ENCODE assay signal across 1 cellular context in genomic region chr1:65687435-65688214, GRCh38.
TF ChIP-seq lines count a peak whose summit lies in the region.

No MANE protein-coding gene starts in this region.

TF ChIP-seq in HepG2, 621 proteins besides CTCF, POLR2A, EP300 and RAD21 (continued from another document and continues in another):
- TF ChIP-seq GTF2F1 (IDR thresholded peaks at IDR 0.05; ENCODE audit: low read length): no peak
- TF ChIP-seq ZNF350 (CRISPR knock-in tag; IDR thresholded peaks at IDR 0.05; ENCODE audit: borderline replicate concordance, low read depth): peak; percentile 35; the same call in 1 of the 2 replicates
- TF ChIP-seq ZNF616 (CRISPR knock-in tag; IDR thresholded peaks at IDR 0.05; ENCODE audit: low read depth): no peak
- TF ChIP-seq ZNF232 (CRISPR knock-in tag; IDR thresholded peaks at IDR 0.05; ENCODE audit: borderline replicate concordance): no peak
- no peak for TF ChIP-seq KLF12 (CRISPR knock-in tag; IDR thresholded peaks at IDR 0.05; ENCODE audit: borderline replicate concordance)
- TF ChIP-seq RCOR2 (CRISPR knock-in tag; IDR thresholded peaks at IDR 0.05): peak; percentile 68; the same call in 1 of the 2 replicates
- TF ChIP-seq SOX6 (IDR thresholded peaks at IDR 0.05): no peak
- TF ChIP-seq SOX6 (CRISPR knock-in tag; IDR thresholded peaks at IDR 0.05): peak; percentile 100
- no peak for TF ChIP-seq PRDM4 (CRISPR knock-in tag; IDR thresholded peaks at IDR 0.05; ENCODE audit: borderline replicate concordance)
- no peak for TF ChIP-seq DBP (CRISPR knock-in tag; IDR thresholded peaks at IDR 0.05; ENCODE audit: not compliant biosample characterization)
- no peak for TF ChIP-seq NR3C1 (CRISPR knock-in tag; IDR thresholded peaks at IDR 0.05)
- no peak; the same call in 1 of the 2 replicates for TF ChIP-seq SP5 (CRISPR knock-in tag; IDR thresholded peaks at IDR 0.05; ENCODE audit: borderline replicate concordance, low read depth)
- peak; percentile 73 for TF ChIP-seq RXRB (CRISPR knock-in tag; IDR thresholded peaks at IDR 0.05; ENCODE audit: borderline replicate concordance)
- TF ChIP-seq HNRNPK (IDR thresholded peaks at IDR 0.05; ENCODE audit: low read depth, low read length, poor library complexity, severe bottlenecking): no peak
- no peak for TF ChIP-seq TOPORS (CRISPR knock-in tag; IDR thresholded peaks at IDR 0.05)
- TF ChIP-seq CHD4 (IDR thresholded peaks at IDR 0.05; ENCODE audit: borderline replicate concordance, low read length): no peak
- no peak for TF ChIP-seq TFAP4 (IDR thresholded peaks at IDR 0.05; ENCODE audit: borderline replicate concordance, low read depth)
- no peak for TF ChIP-seq RNF219 (CRISPR knock-in tag; IDR thresholded peaks at IDR 0.05)
- TF ChIP-seq ZNF12 (CRISPR knock-in tag; IDR thresholded peaks at IDR 0.05): no peak
- TF ChIP-seq PAWR (CRISPR knock-in tag; IDR thresholded peaks at IDR 0.05; ENCODE audit: borderline replicate concordance): no peak
- TF ChIP-seq SNAI1 (CRISPR knock-in tag; IDR thresholded peaks at IDR 0.05; ENCODE audit: borderline replicate concordance): no peak
- TF ChIP-seq MEIS2 (CRISPR knock-in tag; IDR thresholded peaks at IDR 0.05): peak; percentile 46; the same call in 1 of the 2 replicates
- TF ChIP-seq ZNF512 (CRISPR knock-in tag; IDR thresholded peaks at IDR 0.05): no peak
- no peak for TF ChIP-seq REXO4 (CRISPR knock-in tag; IDR thresholded peaks at IDR 0.05; ENCODE audit: borderline replicate concordance)
- TF ChIP-seq SP1 (IDR thresholded peaks at IDR 0.05): no peak
- TF ChIP-seq SP1 (CRISPR knock-in tag; IDR thresholded peaks at IDR 0.05): no peak
- no peak for TF ChIP-seq HNRNPUL1 (IDR thresholded peaks at IDR 0.05; ENCODE audit: low read depth, low read length)
- no peak for TF ChIP-seq NCOA5 (CRISPR knock-in tag; IDR thresholded peaks at IDR 0.05)
- peak; percentile 66; the same call in 1 of the 2 replicates for TF ChIP-seq HHEX (CRISPR knock-in tag; IDR thresholded peaks at IDR 0.05)
- TF ChIP-seq MIER2 (CRISPR knock-in tag; IDR thresholded peaks at IDR 0.05): peak; percentile 72; the same call in 1 of the 2 replicates
- TF ChIP-seq ZNF446 (CRISPR knock-in tag; IDR thresholded peaks at IDR 0.05): no peak
- TF ChIP-seq MXD1 (CRISPR knock-in tag; IDR thresholded peaks at IDR 0.05): no peak
- no peak for TF ChIP-seq ZNF737 (CRISPR knock-in tag; IDR thresholded peaks at IDR 0.05; ENCODE audit: borderline replicate concordance)
- no peak for TF ChIP-seq SP2 (CRISPR knock-in tag; IDR thresholded peaks at IDR 0.05)
- no peak for TF ChIP-seq ZNF33A (CRISPR knock-in tag; IDR thresholded peaks at IDR 0.05; ENCODE audit: borderline replicate concordance)
- TF ChIP-seq RELA (CRISPR knock-in tag; IDR thresholded peaks at IDR 0.05): no peak
- no peak for TF ChIP-seq KIAA2018 (CRISPR knock-in tag; IDR thresholded peaks at IDR 0.05; ENCODE audit: borderline replicate concordance)
- no peak for TF ChIP-seq ZBTB44 (CRISPR knock-in tag; IDR thresholded peaks at IDR 0.05)
- peak; percentile 26; the same call in 1 of the 2 replicates for TF ChIP-seq ZMYM3 (CRISPR knock-in tag; IDR thresholded peaks at IDR 0.05)
- TF ChIP-seq LRRFIP1 (CRISPR knock-in tag; conservative IDR thresholded peaks at IDR 0.05): no peak
- TF ChIP-seq ZMYM2 (CRISPR knock-in tag; IDR thresholded peaks at IDR 0.05): no peak
- TF ChIP-seq ZNF20 (CRISPR knock-in tag; IDR thresholded peaks at IDR 0.05): no peak
- no peak for TF ChIP-seq SMAD3 (CRISPR knock-in tag; IDR thresholded peaks at IDR 0.05)
- TF ChIP-seq ZNF331 (CRISPR knock-in tag; IDR thresholded peaks at IDR 0.05): peak; percentile 36; the same call in 1 of the 2 replicates
- TF ChIP-seq ZSCAN29 (CRISPR knock-in tag; conservative IDR thresholded peaks at IDR 0.05): 0 out of 2 replicates have a peak, but pooled peaks have one; percentile 37
